Comparison of ENCODE assay signal across 16 cellular contexts in genomic region chr12:132024758-132025157, GRCh38.
"Had no signal": no experiment of that assay in that cellular context is flagged by ENCODE, and none has a peak within 500 bp of the region (broad histone marks: within the 10 kb centered on the region; RNA-seq: fewer than 3 reads in every experiment).

No MANE protein-coding gene starts in this region.

- H3K4me3 ChIP-seq: heart left ventricle, lung, right lobe of liver, stomach, testis, upper lobe of left lung had no signal

- ATAC-seq: activated CD4-positive, CD25-positive, alpha-beta regulatory T cell treated with anti-CD3 and anti-CD28 coated beads, Interleukin-2, amount 50 U/mL, for 24 hours; activated T-cell treated with anti-CD3 and anti-CD28 coated beads, Interleukin-2, amount 50 U/mL, for 4 hours; heart left ventricle; left colon; right lobe of liver had no signal

- DNase-seq: activated gamma-delta T cell; activated T-cell treated with anti-CD3 and anti-CD28 coated beads, Interleukin-2, amount 50 U/mL, for 4 hours; anterior cingulate cortex; brain microvascular endothelial cell; dermis blood vessel endothelial cell; heart left ventricle; left colon; nephron progenitor cell; right lobe of liver; stomach; T-helper 9 cell; testis had no signal

- H3K9me3 Mint-ChIP-seq: activated T-cell treated with anti-CD3 and anti-CD28 coated beads, Interleukin-2, amount 50 U/mL, for 4 hours; mesothelial cell of epicardium; nephron progenitor cell had no signal

- H3K9me3 ChIP-seq: heart left ventricle, right lobe of liver, stomach, testis, upper lobe of left lung had no signal

- H3K4me1 Mint-ChIP-seq: mesothelial cell of epicardium, nephron progenitor cell had no signal

- H3K27ac Mint-ChIP-seq: mesothelial cell of epicardium, nephron progenitor cell had no signal

- H3K4me3 Mint-ChIP-seq: activated T-cell treated with anti-CD3 and anti-CD28 coated beads, Interleukin-2, amount 50 U/mL, for 4 hours; mesothelial cell of epicardium; nephron progenitor cell had no signal
